Comparison of ENCODE assay signal across 1 cellular context in genomic region chr2:216789088-216789487, GRCh38.
TF ChIP-seq lines count a peak whose summit lies in the region.

No MANE protein-coding gene starts in this region.

TF ChIP-seq in K562, 482 proteins besides CTCF, POLR2A, EP300 and RAD21 (continued from another document):
- TF ChIP-seq CLOCK (CRISPR knock-in tag; IDR thresholded peaks at IDR 0.05; ENCODE audit: borderline replicate concordance): no peak
- TF ChIP-seq ZNF77 (CRISPR knock-in tag; IDR thresholded peaks at IDR 0.05): no peak
- no peak for TF ChIP-seq HEY1 (CRISPR knock-in tag; IDR thresholded peaks at IDR 0.05; ENCODE audit: borderline replicate concordance)
- no peak for TF ChIP-seq ZNF384 (IDR thresholded peaks at IDR 0.05; ENCODE audit: low read depth, low read length)
- no peak for TF ChIP-seq ZBTB33 (CRISPR knock-in tag; IDR thresholded peaks at IDR 0.05)
- TF ChIP-seq, protein P1, sequence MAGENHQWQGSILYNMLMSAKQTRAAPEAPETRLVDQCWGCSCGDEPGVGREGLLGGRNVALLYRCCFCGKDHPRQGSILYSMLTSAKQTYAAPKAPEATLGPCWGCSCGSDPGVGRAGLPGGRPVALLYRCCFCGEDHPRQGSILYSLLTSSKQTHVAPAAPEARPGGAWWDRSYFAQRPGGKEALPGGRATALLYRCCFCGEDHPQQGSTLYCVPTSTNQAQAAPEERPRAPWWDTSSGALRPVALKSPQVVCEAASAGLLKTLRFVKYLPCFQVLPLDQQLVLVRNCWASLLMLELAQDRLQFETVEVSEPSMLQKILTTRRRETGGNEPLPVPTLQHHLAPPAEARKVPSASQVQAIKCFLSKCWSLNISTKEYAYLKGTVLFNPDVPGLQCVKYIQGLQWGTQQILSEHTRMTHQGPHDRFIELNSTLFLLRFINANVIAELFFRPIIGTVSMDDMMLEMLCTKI (IDR thresholded peaks at IDR 0.05; ENCODE audit: partially characterized antibody): no peak
- TF ChIP-seq, protein P2, sequence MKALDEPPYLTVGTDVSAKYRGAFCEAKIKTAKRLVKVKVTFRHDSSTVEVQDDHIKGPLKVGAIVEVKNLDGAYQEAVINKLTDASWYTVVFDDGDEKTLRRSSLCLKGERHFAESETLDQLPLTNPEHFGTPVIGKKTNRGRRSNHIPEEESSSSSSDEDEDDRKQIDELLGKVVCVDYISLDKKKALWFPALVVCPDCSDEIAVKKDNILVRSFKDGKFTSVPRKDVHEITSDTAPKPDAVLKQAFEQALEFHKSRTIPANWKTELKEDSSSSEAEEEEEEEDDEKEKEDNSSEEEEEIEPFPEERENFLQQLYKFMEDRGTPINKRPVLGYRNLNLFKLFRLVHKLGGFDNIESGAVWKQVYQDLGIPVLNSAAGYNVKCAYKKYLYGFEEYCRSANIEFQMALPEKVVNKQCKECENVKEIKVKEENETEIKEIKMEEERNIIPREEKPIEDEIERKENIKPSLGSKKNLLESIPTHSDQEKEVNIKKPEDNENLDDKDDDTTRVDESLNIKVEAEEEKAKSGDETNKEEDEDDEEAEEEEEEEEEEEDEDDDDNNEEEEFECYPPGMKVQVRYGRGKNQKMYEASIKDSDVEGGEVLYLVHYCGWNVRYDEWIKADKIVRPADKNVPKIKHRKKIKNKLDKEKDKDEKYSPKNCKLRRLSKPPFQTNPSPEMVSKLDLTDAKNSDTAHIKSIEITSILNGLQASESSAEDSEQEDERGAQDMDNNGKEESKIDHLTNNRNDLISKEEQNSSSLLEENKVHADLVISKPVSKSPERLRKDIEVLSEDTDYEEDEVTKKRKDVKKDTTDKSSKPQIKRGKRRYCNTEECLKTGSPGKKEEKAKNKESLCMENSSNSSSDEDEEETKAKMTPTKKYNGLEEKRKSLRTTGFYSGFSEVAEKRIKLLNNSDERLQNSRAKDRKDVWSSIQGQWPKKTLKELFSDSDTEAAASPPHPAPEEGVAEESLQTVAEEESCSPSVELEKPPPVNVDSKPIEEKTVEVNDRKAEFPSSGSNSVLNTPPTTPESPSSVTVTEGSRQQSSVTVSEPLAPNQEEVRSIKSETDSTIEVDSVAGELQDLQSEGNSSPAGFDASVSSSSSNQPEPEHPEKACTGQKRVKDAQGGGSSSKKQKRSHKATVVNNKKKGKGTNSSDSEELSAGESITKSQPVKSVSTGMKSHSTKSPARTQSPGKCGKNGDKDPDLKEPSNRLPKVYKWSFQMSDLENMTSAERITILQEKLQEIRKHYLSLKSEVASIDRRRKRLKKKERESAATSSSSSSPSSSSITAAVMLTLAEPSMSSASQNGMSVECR (CRISPR knock-in tag; IDR thresholded peaks at IDR 0.05): no peak
- TF ChIP-seq RBM25 (IDR thresholded peaks at IDR 0.05; ENCODE audit: low read depth, low read length, severe bottlenecking): no peak
- TF ChIP-seq STAT5A (IDR thresholded peaks at IDR 0.05; ENCODE audit: borderline replicate concordance, low read length): peak; percentile 12; the same call in 1 of the 2 replicates
- TF ChIP-seq NCOR1 (IDR thresholded peaks at IDR 0.05): peak; percentile 47; the same call in 1 of the 2 replicates
- no peak for TF ChIP-seq IRF9 (tag; IDR thresholded peaks at IDR 0.05)
- no peak for TF ChIP-seq MBD1 (CRISPR knock-in tag; IDR thresholded peaks at IDR 0.05)
- no peak for TF ChIP-seq ZNF140 (CRISPR knock-in tag; IDR thresholded peaks at IDR 0.05)
- TF ChIP-seq MEIS2 (IDR thresholded peaks at IDR 0.05; ENCODE audit: partially characterized antibody): peak; percentile 52
- TF ChIP-seq SETDB1 (IDR thresholded peaks at IDR 0.05; ENCODE audit: low read length): no peak
- 0 out of 2 replicates have a peak, but pooled peaks have one; percentile 40 for TF ChIP-seq HDAC2 (IDR thresholded peaks at IDR 0.05)
- TF ChIP-seq, protein P3, sequence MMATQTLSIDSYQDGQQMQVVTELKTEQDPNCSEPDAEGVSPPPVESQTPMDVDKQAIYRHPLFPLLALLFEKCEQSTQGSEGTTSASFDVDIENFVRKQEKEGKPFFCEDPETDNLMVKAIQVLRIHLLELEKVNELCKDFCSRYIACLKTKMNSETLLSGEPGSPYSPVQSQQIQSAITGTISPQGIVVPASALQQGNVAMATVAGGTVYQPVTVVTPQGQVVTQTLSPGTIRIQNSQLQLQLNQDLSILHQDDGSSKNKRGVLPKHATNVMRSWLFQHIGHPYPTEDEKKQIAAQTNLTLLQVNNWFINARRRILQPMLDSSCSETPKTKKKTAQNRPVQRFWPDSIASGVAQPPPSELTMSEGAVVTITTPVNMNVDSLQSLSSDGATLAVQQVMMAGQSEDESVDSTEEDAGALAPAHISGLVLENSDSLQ (IDR thresholded peaks at IDR 0.05): 0 out of 2 replicates have a peak, but pooled peaks have one; percentile 7
- TF ChIP-seq ZNF436 (CRISPR knock-in tag; IDR thresholded peaks at IDR 0.05): no peak
- TF ChIP-seq CXXC5 (CRISPR knock-in tag; IDR thresholded peaks at IDR 0.05): peak; percentile 50
- TF ChIP-seq EP400 (IDR thresholded peaks at IDR 0.05): no peak
- TF ChIP-seq BRD4 (IDR thresholded peaks at IDR 0.05): no peak
- TF ChIP-seq, protein P4, sequence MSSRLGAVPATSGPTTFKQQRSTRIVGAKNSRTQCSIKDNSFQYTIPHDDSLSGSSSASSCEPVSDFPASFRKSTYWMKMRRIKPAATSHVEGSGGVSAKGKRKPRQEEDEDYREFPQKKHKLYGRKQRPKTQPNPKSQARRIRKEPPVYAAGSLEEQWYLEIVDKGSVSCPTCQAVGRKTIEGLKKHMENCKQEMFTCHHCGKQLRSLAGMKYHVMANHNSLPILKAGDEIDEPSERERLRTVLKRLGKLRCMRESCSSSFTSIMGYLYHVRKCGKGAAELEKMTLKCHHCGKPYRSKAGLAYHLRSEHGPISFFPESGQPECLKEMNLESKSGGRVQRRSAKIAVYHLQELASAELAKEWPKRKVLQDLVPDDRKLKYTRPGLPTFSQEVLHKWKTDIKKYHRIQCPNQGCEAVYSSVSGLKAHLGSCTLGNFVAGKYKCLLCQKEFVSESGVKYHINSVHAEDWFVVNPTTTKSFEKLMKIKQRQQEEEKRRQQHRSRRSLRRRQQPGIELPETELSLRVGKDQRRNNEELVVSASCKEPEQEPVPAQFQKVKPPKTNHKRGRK (tag; IDR thresholded peaks at IDR 0.05): no peak
- TF ChIP-seq, protein P5, sequence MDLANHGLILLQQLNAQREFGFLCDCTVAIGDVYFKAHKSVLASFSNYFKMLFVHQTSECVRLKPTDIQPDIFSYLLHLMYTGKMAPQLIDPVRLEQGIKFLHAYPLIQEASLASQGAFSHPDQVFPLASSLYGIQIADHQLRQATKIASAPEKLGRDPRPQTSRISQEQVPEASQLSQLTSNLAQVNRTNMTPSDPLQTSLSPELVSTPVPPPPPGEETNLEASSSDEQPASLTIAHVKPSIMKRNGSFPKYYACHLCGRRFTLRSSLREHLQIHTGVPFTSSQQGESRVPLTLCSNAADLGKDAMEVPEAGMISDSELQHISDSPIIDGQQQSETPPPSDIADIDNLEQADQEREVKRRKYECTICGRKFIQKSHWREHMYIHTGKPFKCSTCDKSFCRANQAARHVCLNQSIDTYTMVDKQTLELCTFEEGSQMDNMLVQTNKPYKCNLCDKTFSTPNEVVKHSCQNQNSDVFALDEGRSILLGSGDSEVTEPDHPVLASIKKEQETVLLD (IDR thresholded peaks at IDR 0.05): no peak
TF ChIP-seq in K562: peak in this region for 35.
